Comparison of ENCODE assay signal across 8 cellular contexts in genomic region chr5:144169904-144170275, GRCh38. TPM values are rescaled to one million over a fixed set of nuclear protein-coding genes. Genes with fewer than 3 reads are reported as not detected.
A peak's percentile ranks its signal among the peaks of the same experiment; 100 is the strongest.
DNase-seq lines count a peak whose midpoint lies in the region; ATAC-seq, FAIRE-seq and TF ChIP-seq lines count a peak whose summit lies in the region.

No MANE protein-coding gene starts in this region.

- peaks cover 2% of the 10 kb centered on the region for H3K79me1 ChIP-seq in mesenchymal stem cell (replicated peaks; ENCODE audit: low read length, poor library complexity, severe bottlenecking)

- H3K9ac ChIP-seq in HCT116 (ENCODE audit: low read length) (peak overlapping the region; percentile 73), mesenchymal stem cell (ENCODE audit: low read length) (peak overlapping the region; percentile 98)

- WGBS in A549 (ENCODE audit: missing lambda C conversion rate), result 4% methylated on average over 12 of the region's 12 CpGs
- 3% methylated on average over 10 of the region's 12 CpGs for WGBS in mesenchymal stem cell

- H3K27me3 ChIP-seq in HCT116 (ENCODE audit: insufficient read depth, low read length) (no peaks in the 10 kb centered on the region), mesenchymal stem cell (ENCODE audit: control insufficient read depth in 1 of 2, insufficient read depth in 1 of 2, low read length in 2 of 2) (no peaks in the 10 kb centered on the region)

- TF ChIP-seq CTCF in A549 (IDR thresholded peaks at IDR 0.05) (no peak), HCT116 (IDR thresholded peaks at IDR 0.05 in 2 of 3, conservative IDR thresholded peaks at IDR 0.05 in 1 of 3; ENCODE audit: borderline replicate concordance in 1 of 3, insufficient read depth in 1 of 3, low read depth in 2 of 3, low read length in 2 of 3) (no peak), astrocyte of the cerebellum (IDR thresholded peaks at IDR 0.05; ENCODE audit: low read depth, low read length, missing control alignments) (no peak)

- TF ChIP-seq EP300 in A549 (IDR thresholded peaks at IDR 0.05), result no peak

- intact Hi-C loops in HCT116 (cut with micrococcal nuclease), result loop anchor here (10.0 kb wide), 1 partner anchor 1455 kb away; no protein-coding TSS in a partner anchor

- peak overlapping the region; percentile 98 for H4K91ac ChIP-seq in mesenchymal stem cell (ENCODE audit: low read length)

- H2BK120ac ChIP-seq in mesenchymal stem cell (ENCODE audit: low read depth, low read length), result peak overlapping the region; percentile 86

- H3K23ac ChIP-seq in mesenchymal stem cell (ENCODE audit: low read length in 2 of 2), result no peak overlapping the region

- H4K20me1 ChIP-seq in HCT116 (ENCODE audit: insufficient read depth), result no peaks in the 10 kb centered on the region

- peak overlapping the region; percentile 69 for H3K4me3 ChIP-seq in A549
- H3K4me3 ChIP-seq in HCT116 (replicated peaks in 1 of 2; ENCODE audit: low read depth in 1 of 2, low read length in 2 of 2), result peak overlapping the region; percentile 85 to 95
- H3K4me3 ChIP-seq in astrocyte of the cerebellum (ENCODE audit: low read depth, low read length), result peak overlapping the region; percentile 97
- H3K4me3 ChIP-seq in mesenchymal stem cell (ENCODE audit: insufficient read depth in 1 of 2, low read depth in 1 of 2, low read length in 2 of 2), result peak overlapping the region; percentile 96 to 97

- H2AK5ac ChIP-seq in mesenchymal stem cell (ENCODE audit: low read length, severe bottlenecking), result no peak overlapping the region

- H3K27ac ChIP-seq in A549, result peak overlapping the region; percentile 75 to 93
- H3K27ac ChIP-seq in HCT116 (ENCODE audit: low read depth, low read length), result peak overlapping the region; percentile 19; the same call in 1 of the 2 replicates
- H3K27ac ChIP-seq in mesenchymal stem cell (ENCODE audit: low read length, poor library complexity, severe bottlenecking), result peak overlapping the region; percentile 84

- H2BK12ac ChIP-seq in mesenchymal stem cell (ENCODE audit: low read length in 2 of 2), result no peak overlapping the region

- H3K79me2 ChIP-seq in HCT116 (ENCODE audit: insufficient read depth, low read length), result peaks cover 41% of the 10 kb centered on the region

- H3K4me2 ChIP-seq in A549 (peak overlapping the region; percentile 97), HCT116 (ENCODE audit: low read length) (peak overlapping the region; percentile 78), mesenchymal stem cell (ENCODE audit: low read length, poor library complexity, severe bottlenecking) (peak overlapping the region; percentile 44)

- TF ChIP-seq POLR2A in A549 (IDR thresholded peaks at IDR 0.05; ENCODE audit: low read length) (no peak), HCT116 (IDR thresholded peaks at IDR 0.05; ENCODE audit: borderline replicate concordance, extremely low read depth, insufficient read depth, insufficient read length) (no peak)

- H2BK15ac ChIP-seq in mesenchymal stem cell (ENCODE audit: low read depth, poor library complexity, severe bottlenecking), result no peak overlapping the region

- peak overlapping the region; percentile 99 for H4K8ac ChIP-seq in mesenchymal stem cell (ENCODE audit: low read length)

- FAIRE-seq in A549 (lab: Jason Lieb, UNC), result no peak

- no peak for DNase-seq in A549 (ENCODE audit: low read depth in 1 of 2, low spot score in 1 of 2)
- DNase-seq in HCT116 (ENCODE audit: low read depth, low spot score), result no peak
- DNase-seq in astrocyte of the cerebellum (ENCODE audit: low read depth), result no peak
- no peak for DNase-seq in mesenchymal stem cell
- no peak for DNase-seq in NCI-H1694 treated with DMSO at 0.1 percent for 48 hours (lab: John Stamatoyannopoulos, UW)
- no peak for DNase-seq in middle frontal gyrus (ENCODE audit: extremely low spot score, low spot score)
- no peak for DNase-seq in NCI-H187 treated with DMSO at 0.1 percent for 48 hours (lab: John Stamatoyannopoulos, UW)
- DNase-seq in NOMO-1 (lab: John Stamatoyannopoulos, UW; ENCODE audit: unreplicated experiment in 2 of 2), result no peak

- in situ Hi-C loops in astrocyte of the cerebellum (cut with HindIII; ENCODE audit: low sequenced_read_pairs), result no loop called here

- H3K4ac ChIP-seq in mesenchymal stem cell (ENCODE audit: low read depth in 1 of 2, low read length in 2 of 2), result peak overlapping the region; percentile 92 to 95

- POLR2A ChIA-PET in A549 (lab: Yijun Ruan, JAX) (no interaction called here), HCT116 (lab: Charles Lee) (interaction anchor here (1.0 to 1.1 kb wide), 2 partner anchors 11 to 22 kb away, joined by 3 read pairs; no protein-coding TSS in a partner anchor)

- CTCF ChIA-PET in A549 (lab: Yijun Ruan, JAX), result interaction anchor here (1.3 to 2.8 kb wide), 3 partner anchors 18 to 25 kb away, joined by 3 to 7 read pairs (median 3); no protein-coding TSS in a partner anchor
- CTCF ChIA-PET in HCT116 (lab: Charles Lee), result interaction anchor here (1.2 to 1.5 kb wide), 2 partner anchors 10 to 23 kb away, joined by 3 to 4 read pairs; no protein-coding TSS in a partner anchor

- no peak overlapping the region for H2BK5ac ChIP-seq in mesenchymal stem cell (ENCODE audit: low read depth, low read length, poor library complexity, severe bottlenecking)

- H2AFZ ChIP-seq in HCT116 (ENCODE audit: low read depth, low read length, poor library complexity, severe bottlenecking) (peak overlapping the region; percentile 51), mesenchymal stem cell (ENCODE audit: low read depth, low read length) (no peak overlapping the region)

- RAD21 ChIA-PET in HCT116 (lab: Charles Lee; ENCODE audit: low non-redundant PET in 1 of 2, low total read pairs in 2 of 2, uncharacterized antibody in 2 of 2, unreplicated experiment in 2 of 2), result no interaction called here

- H3K4me1 ChIP-seq in A549 (peaks cover 23% of the 10 kb centered on the region; the same call in 2 of the 3 replicates), HCT116 (ENCODE audit: control insufficient read depth in 1 of 2, insufficient read depth in 2 of 2, low read length in 2 of 2) (peaks cover 7 to 14% of the 10 kb centered on the region in 2 experiments; a peak in 2 of 4 replicates), mesenchymal stem cell (ENCODE audit: control insufficient read depth, insufficient read depth, low read depth, low read length) (no peaks in the 10 kb centered on the region)

- H3K14ac ChIP-seq in mesenchymal stem cell (ENCODE audit: low read length in 2 of 2), result peak overlapping the region in 1 of 2 experiments; percentile 90

- H3K36me3 ChIP-seq in HCT116 (ENCODE audit: control insufficient read depth in 1 of 2, insufficient read depth in 2 of 2, low read length in 2 of 2) (peaks cover 5 to 9% of the 10 kb centered on the region in 2 experiments; a peak in 3 of 4 replicates), mesenchymal stem cell (ENCODE audit: control insufficient read depth in 1 of 2, insufficient read depth in 2 of 2, low read depth in 1 of 2, low read length in 2 of 2) (peaks cover 3 to 42% of the 10 kb centered on the region in 2 experiments)

- no peak for TF ChIP-seq RAD21 in A549 (conservative IDR thresholded peaks at IDR 0.05 in 1 of 2, IDR thresholded peaks at IDR 0.05 in 1 of 2)
- no peak for TF ChIP-seq RAD21 in HCT116 (IDR thresholded peaks at IDR 0.05; ENCODE audit: low read depth)

- BruUV-seq in HCT116 (replicated peaks; lab: Mats Ljungman, UMichigan), result TSS peak; percentile 59

- ATAC-seq in A549, result peak in 1 of 2 experiments; percentile 2; a peak in 2 of 6 replicates
- no peak for ATAC-seq in HCT116

- H3K9me3 ChIP-seq in A549 (no peaks in the 10 kb centered on the region), HCT116 (ENCODE audit: control insufficient read depth in 1 of 2, insufficient read depth in 1 of 2, low read depth in 1 of 2, low read length in 2 of 2) (no peaks in the 10 kb centered on the region), mesenchymal stem cell (ENCODE audit: control insufficient read depth, low read length) (no peaks in the 10 kb centered on the region)

- peak overlapping the region; percentile 97 to 99 for H3K18ac ChIP-seq in mesenchymal stem cell (ENCODE audit: low read depth in 1 of 2, low read length in 2 of 2)

- no peaks in the 10 kb centered on the region for H3K9me2 ChIP-seq in HCT116 (ENCODE audit: insufficient read depth)

TF ChIP-seq in A549, 52 proteins besides CTCF, POLR2A, EP300 and RAD21 (continues in another document):
- no peak for TF ChIP-seq PHF8 (IDR thresholded peaks at IDR 0.05; ENCODE audit: borderline replicate concordance, low read depth)
- no peak for TF ChIP-seq NFE2L2 (conservative IDR thresholded peaks at IDR 0.05; ENCODE audit: low read length)

RNA-seq across cellular contexts. Expression of gene YIPF5, which starts 0.6 kb away (rescaled TPM):
- 73.8 and 80.2 TPM in 2 replicates for polyA plus RNA-seq in A549 (2011; rRNA removed)
- 22.6 and 29.1 TPM in 2 replicates for polyA plus RNA-seq in A549 (2012; cell fraction: cytosol; rRNA removed)
- 16.2 and 24.7 TPM in 2 replicates for polyA plus RNA-seq in A549 (2012; cell fraction: nucleus; rRNA removed)
- polyA plus RNA-seq in A549 (2017; fragmentation: RNase III; extraction: RNeasy Plus Mini Kit Qiagen cat#74134 plus additional on column Dnase treatment), result 54.9 to 59.2 TPM (median 57.8 TPM) in 3 replicates
- 68.0 and 86.0 TPM in 2 replicates for polyA minus RNA-seq in A549 (2011; rRNA and poly(A)+ RNA removed)
- 44.5 TPM for total RNA-seq in HCT116 (2021; ENCODE audit: unreplicated experiment)
- 31.1 and 35.3 TPM in 2 replicates for polyA plus RNA-seq in HCT116 (2012)
- 78.3 TPM for polyA plus RNA-seq in mesenchymal stem cell (2013, experiment 1 of 2)
- 83.7 TPM for polyA plus RNA-seq in mesenchymal stem cell (2013, experiment 2 of 2)

RNA-seq across cellular contexts. Expression of gene KCTD16, which starts 0.8 kb away (rescaled TPM):
- polyA plus RNA-seq in A549 (2011; rRNA removed), result 0.32 and 0.48 TPM in 2 replicates
- 0.06 and 0.11 TPM in 2 replicates for polyA plus RNA-seq in A549 (2012; cell fraction: cytosol; rRNA removed)
- 0.05 and 0.15 TPM in 2 replicates for polyA plus RNA-seq in A549 (2012; cell fraction: nucleus; rRNA removed)
- polyA plus RNA-seq in A549 (2017; fragmentation: RNase III; extraction: RNeasy Plus Mini Kit Qiagen cat#74134 plus additional on column Dnase treatment), result 0.10 to 0.17 TPM (median 0.15 TPM) in 3 replicates
- polyA minus RNA-seq in A549 (2011; rRNA and poly(A)+ RNA removed), result 1.3 and 1.5 TPM in 2 replicates
- total RNA-seq in HCT116 (2021; ENCODE audit: unreplicated experiment), result 0.64 TPM
- 0.14 and 0.17 TPM in 2 replicates for polyA plus RNA-seq in HCT116 (2012)
- 0.22 TPM for polyA plus RNA-seq in mesenchymal stem cell (2013, experiment 1 of 2)
- 0.19 TPM for polyA plus RNA-seq in mesenchymal stem cell (2013, experiment 2 of 2)

Comparison
In these comparisons a context has a peak if more than half of its experiments do, and no peak if none do; other contexts are left out.
1. H3K27ac ChIP-seq: peak in every context shown above with its lines; median percentile 84 in A549; 84 in mesenchymal stem cell; 19 in HCT116.
2. H3K4me2 ChIP-seq: peak in every context shown above with its lines; median percentile 97 in A549; 78 in HCT116; 44 in mesenchymal stem cell.